11 cellular contexts compared by ENCODE assay signal in genomic region chr10:34049469-34049868, GRCh38.
"Had no signal": no experiment of that assay in that cellular context is flagged by ENCODE, and none has a peak within 500 bp of the region (broad histone marks: within the 10 kb centered on the region; RNA-seq: fewer than 3 reads in every experiment).

No MANE protein-coding gene starts in this region.

- H3K9me3 Mint-ChIP-seq: activated CD4-positive, alpha-beta T cell treated with anti-CD3 and anti-CD28 coated beads, Interleukin-2, amount 10 ng/mL, durations not matched to agents 7 days and 5 days; activated naive CD8-positive, alpha-beta T cell treated with anti-CD3 and anti-CD28 coated beads for 36 hours; T-helper 2 cell treated with Interferon-gamma antibody and Interleukin-4, amounts not matched to agents 5 μg/mL and 100 μg/mL, for 36 hours had no signal

- DNase-seq: activated CD4-positive, alpha-beta T cell treated with anti-CD3 and anti-CD28 coated beads, Interleukin-2, amount 10 ng/mL, durations not matched to agents 7 days and 5 days; activated CD8-positive, alpha-beta memory T cell treated with anti-CD3 and anti-CD28 coated beads for 24 hours; left ventricle myocardium superior; pancreas; SW 1271; thyroid gland; uterus had no signal

- H3K27ac ChIP-seq: pancreas, thyroid gland, uterus had no signal

- H3K9me3 ChIP-seq: pancreas, thyroid gland, uterus had no signal

- ATAC-seq: left ventricle myocardium superior had no signal

- H3K27me3 Mint-ChIP-seq: activated CD4-positive, alpha-beta T cell treated with anti-CD3 and anti-CD28 coated beads, Interleukin-2, amount 10 ng/mL, durations not matched to agents 7 days and 5 days; activated naive CD8-positive, alpha-beta T cell treated with anti-CD3 and anti-CD28 coated beads for 36 hours had no signal

- H3K4me3 ChIP-seq: pancreas, thyroid gland, uterus had no signal

- FAIRE-seq: pancreas had no signal

- H3K4me3 Mint-ChIP-seq: activated CD4-positive, alpha-beta T cell treated with anti-CD3 and anti-CD28 coated beads, Interleukin-2, amount 10 ng/mL, durations not matched to agents 7 days and 5 days; activated naive CD8-positive, alpha-beta T cell treated with anti-CD3 and anti-CD28 coated beads for 36 hours; activated T-helper 1 cell treated with anti-CD3 and anti-CD28 coated beads, Interleukin-12 subunit alpha, Interleukin-12 subunit beta, Interleukin-2, Interleukin-4 antibody, amounts not matched to agents 30 ng/mL and 10 ng/mL and 1 ng/mL, durations not matched to agents 14 hours and 24 hours and 36 hours; stimulated activated effector memory CD8-positive, alpha-beta T cell treated with anti-CD3 and anti-CD28 coated beads, Interleukin-12 subunit alpha, Interleukin-12 subunit beta, amount 100 ng/mL, for 72 hours; T-helper 2 cell treated with Interferon-gamma antibody and Interleukin-4, amounts not matched to agents 5 μg/mL and 100 μg/mL, for 36 hours had no signal

- H3K36me3 ChIP-seq: pancreas, thyroid gland, uterus had no signal

- H3K4me1 ChIP-seq: pancreas, thyroid gland, uterus had no signal

- H3K4me1 Mint-ChIP-seq: activated CD4-positive, alpha-beta T cell treated with anti-CD3 and anti-CD28 coated beads, Interleukin-2, amount 10 ng/mL, durations not matched to agents 7 days and 5 days; activated naive CD8-positive, alpha-beta T cell treated with anti-CD3 and anti-CD28 coated beads for 36 hours; stimulated activated effector memory CD8-positive, alpha-beta T cell treated with anti-CD3 and anti-CD28 coated beads, Interleukin-12 subunit alpha, Interleukin-12 subunit beta, amount 100 ng/mL, for 72 hours had no signal

- H3K27ac Mint-ChIP-seq: activated CD4-positive, alpha-beta T cell treated with anti-CD3 and anti-CD28 coated beads, Interleukin-2, amount 10 ng/mL, durations not matched to agents 7 days and 5 days; activated naive CD8-positive, alpha-beta T cell treated with anti-CD3 and anti-CD28 coated beads for 36 hours; stimulated activated effector memory CD8-positive, alpha-beta T cell treated with anti-CD3 and anti-CD28 coated beads, Interleukin-12 subunit alpha, Interleukin-12 subunit beta, amount 100 ng/mL, for 72 hours; T-helper 2 cell treated with Interferon-gamma antibody and Interleukin-4, amounts not matched to agents 5 μg/mL and 100 μg/mL, for 36 hours had no signal

- H3K36me3 Mint-ChIP-seq: activated naive CD8-positive, alpha-beta T cell treated with anti-CD3 and anti-CD28 coated beads for 36 hours; stimulated activated effector memory CD8-positive, alpha-beta T cell treated with anti-CD3 and anti-CD28 coated beads, Interleukin-12 subunit alpha, Interleukin-12 subunit beta, amount 100 ng/mL, for 72 hours had no signal

- H3K27me3 ChIP-seq: pancreas, thyroid gland, uterus had no signal
